Comparison of ENCODE assay signal across 8 cellular contexts in the genomic region with DNA sequence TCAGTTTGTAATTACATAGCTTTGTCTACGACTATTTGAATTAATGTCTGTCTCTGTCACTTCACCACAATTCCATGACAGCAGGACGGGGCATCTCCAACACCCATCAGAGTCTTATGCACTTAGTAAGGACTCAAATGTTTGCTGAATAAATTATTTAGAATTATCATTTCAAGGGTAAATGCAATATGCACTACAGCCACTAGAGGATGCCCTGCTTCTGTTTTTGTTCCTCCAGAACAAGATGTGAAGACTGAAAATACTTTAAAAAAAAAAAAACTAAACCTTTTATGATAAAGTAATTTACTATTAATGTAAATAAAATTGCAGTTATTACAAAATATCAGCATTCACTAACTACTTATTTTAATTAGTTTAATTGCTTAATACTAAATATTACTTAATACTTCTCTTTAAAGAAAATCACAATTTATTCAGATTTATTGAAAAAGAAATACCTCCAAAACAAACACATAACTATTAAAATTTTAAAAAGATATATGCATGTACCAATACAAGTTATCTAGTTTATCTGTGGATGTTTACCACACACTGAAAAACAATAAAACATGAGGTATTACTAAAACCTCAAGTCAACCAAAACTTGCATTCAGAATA. TPM values are rescaled to one million over a fixed set of nuclear protein-coding genes. Genes with fewer than 3 reads are reported as not detected.
DNase-seq lines count a peak whose midpoint lies in the region; TF ChIP-seq lines count a peak whose summit lies in the region.

No MANE protein-coding gene starts in this region.

- H3K27me3 ChIP-seq in smooth muscle cell (ENCODE audit: low read depth) = no peaks in the 10 kb centered on the region

- peaks cover 6% of the 10 kb centered on the region for H3K4me1 ChIP-seq in smooth muscle cell (ENCODE audit: low read depth)

- H3K4me2 ChIP-seq in smooth muscle cell = no peak overlapping the region

- H2AFZ ChIP-seq in smooth muscle cell (ENCODE audit: low read depth) = no peak overlapping the region

- DNase-seq in AG20443 (ENCODE audit: low spot score) = peak; percentile 40
- DNase-seq in GM12864 (ENCODE audit: low read depth) = no peak
- DNase-seq in NCI-H345 (lab: John Stamatoyannopoulos, UW) = peak; percentile 59
- DNase-seq in activated T-cell treated with anti-CD3 and anti-CD28 coated beads for 4 hours = peak; percentile 42
- peak; percentile 39 for DNase-seq in germinal center (ENCODE audit: low spot score)
- DNase-seq in smooth muscle cell (lab: John Stamatoyannopoulos, UW; ENCODE audit: unreplicated experiment) = no peak
- no peak for DNase-seq in KG1 (lab: John Stamatoyannopoulos, UW)
- no peak for DNase-seq in HK-2 (ENCODE audit: unreplicated experiment)

- TF ChIP-seq CTCF in GM12864 (IDR thresholded peaks at IDR 0.05; ENCODE audit: low read depth, low read length, missing control alignments) (peak; percentile 90), smooth muscle cell (IDR thresholded peaks at IDR 0.05; ENCODE audit: borderline replicate concordance, insufficient read depth, poor library complexity, severe bottlenecking) (peak; percentile 94)

- no peak overlapping the region for H3K27ac ChIP-seq in smooth muscle cell (ENCODE audit: low read depth)

- H3K79me2 ChIP-seq in smooth muscle cell (ENCODE audit: low read depth) = peaks cover 20% of the 10 kb centered on the region

- peaks cover 6% of the 10 kb centered on the region for H3F3A ChIP-seq in smooth muscle cell (ENCODE audit: low read depth)

- WGBS in smooth muscle cell (ENCODE audit: low lambda C conversion rate) = 6% methylated on average over 2 of the region's 2 CpGs

- no peaks in the 10 kb centered on the region for H3K9me3 ChIP-seq in smooth muscle cell (replicated peaks; ENCODE audit: low read depth)

- H3K9ac ChIP-seq in smooth muscle cell (ENCODE audit: low read depth) = no peak overlapping the region

- H3K36me3 ChIP-seq in smooth muscle cell (ENCODE audit: low read depth) = no peaks in the 10 kb centered on the region

- H3K4me3 ChIP-seq in GM12864 (ENCODE audit: low read depth, low read length) (no peak overlapping the region), smooth muscle cell (no peak overlapping the region)

- H4K20me1 ChIP-seq in smooth muscle cell (ENCODE audit: low read depth) = peaks cover 11% of the 10 kb centered on the region

RNA-seq across cellular contexts. Expression of gene PIGN, which starts 3.2 kb away (rescaled TPM):
- total RNA-seq in smooth muscle cell = 26.6 and 31.8 TPM in 2 replicates
- polyA plus RNA-seq in smooth muscle cell = 10.1 and 14.3 TPM in 2 replicates

RNA-seq across cellular contexts. Expression of gene RELCH, which starts 3.4 kb away (rescaled TPM):
- 17.2 and 19.2 TPM in 2 replicates for total RNA-seq in smooth muscle cell
- 3.6 and 4.5 TPM in 2 replicates for polyA plus RNA-seq in smooth muscle cell

Comparison
In these comparisons a context has a peak if more than half of its experiments do, and no peak if none do; other contexts are left out.
1. DNase-seq: peak in AG20443 (single experiment), NCI-H345 (single experiment), activated T-cell treated with anti-CD3 and anti-CD28 coated beads for 4 hours (single experiment) and germinal center (single experiment); none in GM12864 (single experiment), smooth muscle cell (single experiment), KG1 (single experiment) and HK-2 (single experiment).